In the genomic region with DNA sequence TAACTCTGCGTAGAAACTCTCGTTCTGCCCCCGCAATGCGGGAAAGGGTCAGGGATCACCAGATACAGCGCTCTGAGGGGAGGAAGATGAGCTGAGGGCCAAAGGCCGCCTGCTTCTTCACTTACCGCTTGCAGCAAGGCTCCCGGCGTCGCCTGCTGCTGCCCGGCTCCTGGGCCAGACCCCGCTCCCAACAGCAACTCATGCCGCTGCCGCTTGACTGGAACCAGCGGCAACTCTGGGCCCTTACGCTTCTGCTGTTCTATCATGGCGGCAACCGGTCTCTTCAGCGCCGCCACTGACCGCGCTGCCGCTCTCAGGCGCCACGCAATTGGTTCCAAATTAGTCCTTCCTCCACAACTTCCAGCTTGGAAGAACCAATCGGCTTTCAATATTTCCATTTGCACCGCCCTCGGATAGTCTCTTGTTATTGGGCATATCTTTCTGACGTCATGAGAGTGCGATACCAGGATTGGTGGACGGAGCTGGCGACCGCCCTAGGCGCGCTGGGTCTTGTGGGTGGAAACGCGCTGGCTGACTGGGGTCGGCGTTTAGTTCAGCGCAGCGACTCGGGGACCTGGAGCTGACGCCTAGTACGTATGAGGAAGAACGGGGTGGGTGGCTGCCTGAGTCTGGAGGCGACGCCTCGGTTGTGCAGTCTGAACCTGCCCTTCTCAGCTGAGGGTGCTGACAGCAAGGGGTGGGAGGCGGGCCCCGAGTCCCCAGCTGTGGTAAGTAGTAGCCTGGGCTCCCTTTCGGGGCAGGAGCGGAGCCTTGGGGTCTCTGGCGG, we compare ENCODE assay signal across 1 cellular context.
A peak's percentile ranks its signal among the peaks of the same experiment; 100 is the strongest.
TF ChIP-seq lines count a peak whose summit lies in the region.

SNRNP40 (minus strand) TSS at position 303 of the 787 bp plus-strand sequence; CDS start at position 266, 37 bp downstream.
ZCCHC17 (plus strand) TSS at position 547 of the 787 bp plus-strand sequence. CDS start 13,067 bp downstream, outside the sequence.

TF ChIP-seq in GM12878, 131 proteins besides CTCF, POLR2A, EP300 and RAD21 (continued from another document):
- TF ChIP-seq, protein P1, sequence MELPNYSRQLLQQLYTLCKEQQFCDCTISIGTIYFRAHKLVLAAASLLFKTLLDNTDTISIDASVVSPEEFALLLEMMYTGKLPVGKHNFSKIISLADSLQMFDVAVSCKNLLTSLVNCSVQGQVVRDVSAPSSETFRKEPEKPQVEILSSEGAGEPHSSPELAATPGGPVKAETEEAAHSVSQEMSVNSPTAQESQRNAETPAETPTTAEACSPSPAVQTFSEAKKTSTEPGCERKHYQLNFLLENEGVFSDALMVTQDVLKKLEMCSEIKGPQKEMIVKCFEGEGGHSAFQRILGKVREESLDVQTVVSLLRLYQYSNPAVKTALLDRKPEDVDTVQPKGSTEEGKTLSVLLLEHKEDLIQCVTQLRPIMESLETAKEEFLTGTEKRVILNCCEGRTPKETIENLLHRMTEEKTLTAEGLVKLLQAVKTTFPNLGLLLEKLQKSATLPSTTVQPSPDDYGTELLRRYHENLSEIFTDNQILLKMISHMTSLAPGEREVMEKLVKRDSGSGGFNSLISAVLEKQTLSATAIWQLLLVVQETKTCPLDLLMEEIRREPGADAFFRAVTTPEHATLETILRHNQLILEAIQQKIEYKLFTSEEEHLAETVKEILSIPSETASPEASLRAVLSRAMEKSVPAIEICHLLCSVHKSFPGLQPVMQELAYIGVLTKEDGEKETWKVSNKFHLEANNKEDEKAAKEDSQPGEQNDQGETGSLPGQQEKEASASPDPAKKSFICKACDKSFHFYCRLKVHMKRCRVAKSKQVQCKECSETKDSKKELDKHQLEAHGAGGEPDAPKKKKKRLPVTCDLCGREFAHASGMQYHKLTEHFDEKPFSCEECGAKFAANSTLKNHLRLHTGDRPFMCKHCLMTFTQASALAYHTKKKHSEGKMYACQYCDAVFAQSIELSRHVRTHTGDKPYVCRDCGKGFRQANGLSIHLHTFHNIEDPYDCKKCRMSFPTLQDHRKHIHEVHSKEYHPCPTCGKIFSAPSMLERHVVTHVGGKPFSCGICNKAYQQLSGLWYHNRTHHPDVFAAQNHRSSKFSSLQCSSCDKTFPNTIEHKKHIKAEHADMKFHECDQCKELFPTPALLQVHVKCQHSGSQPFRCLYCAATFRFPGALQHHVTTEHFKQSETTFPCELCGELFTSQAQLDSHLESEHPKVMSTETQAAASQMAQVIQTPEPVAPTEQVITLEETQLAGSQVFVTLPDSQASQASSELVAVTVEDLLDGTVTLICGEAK (IDR thresholded peaks at IDR 0.05; ENCODE audit: borderline replicate concordance), result peak; percentile 76; the same call in 1 of the 2 replicates
- TF ChIP-seq TAF1 (IDR thresholded peaks at IDR 0.05; ENCODE audit: borderline replicate concordance, low read depth, low read length) (peak; percentile 93), YY1 (IDR thresholded peaks at IDR 0.05; ENCODE audit: low read depth, low read length) (peak; percentile 96), E4F1 (IDR thresholded peaks at IDR 0.05; ENCODE audit: borderline replicate concordance, partially characterized antibody) (no peak), CHD2 (IDR thresholded peaks at IDR 0.05; ENCODE audit: borderline replicate concordance, low read depth, low read length) (peak; percentile 86; the same call in 1 of the 2 replicates), HDGF (IDR thresholded peaks at IDR 0.05) (peak; percentile 84; the same call in 1 of the 2 replicates), HDAC6 (IDR thresholded peaks at IDR 0.05; ENCODE audit: unreplicated experiment) (no peak), ZBTB4 (CRISPR knock-in tag; IDR thresholded peaks at IDR 0.05) (no peak), ELK1 (IDR thresholded peaks at IDR 0.05; ENCODE audit: low read depth, low read length) (peak; percentile 38; the same call in 1 of the 2 replicates), SPI1 (IDR thresholded peaks at IDR 0.05; ENCODE audit: borderline replicate concordance, insufficient read depth, low read depth, low read length) (no peak), RUNX3 (IDR thresholded peaks at IDR 0.05; ENCODE audit: low read length) (peak; percentile 62), POLR2AphosphoS2 (IDR thresholded peaks at IDR 0.05; ENCODE audit: low read depth, low read length) (peak; percentile 93), MAX (IDR thresholded peaks at IDR 0.05; ENCODE audit: low read depth, low read length) (peak; percentile 66; the same call in 1 of the 2 replicates), ZNF24 (IDR thresholded peaks at IDR 0.05) (no peak), TARDBP (IDR thresholded peaks at IDR 0.05; ENCODE audit: borderline replicate concordance) (no peak), NR2F1 (conservative IDR thresholded peaks at IDR 0.05) (peak; percentile 97), POU2F2 (IDR thresholded peaks at IDR 0.05; ENCODE audit: borderline replicate concordance, low read depth, low read length) (no peak; the same call in 2 of the 3 replicates), IKZF2 (IDR thresholded peaks at IDR 0.05) (no peak), RB1 (IDR thresholded peaks at IDR 0.05; ENCODE audit: borderline replicate concordance) (peak; percentile 53; the same call in 1 of the 2 replicates), ZNF217 (IDR thresholded peaks at IDR 0.05) (no peak), MYC (IDR thresholded peaks at IDR 0.05; ENCODE audit: insufficient read depth, insufficient read length, insufficient replicate concordance, low read length, severe bottlenecking) (no peak), NR2C1 (IDR thresholded peaks at IDR 0.05) (peak; percentile 48), SMARCA5 (IDR thresholded peaks at IDR 0.05) (no peak), ASH2L (IDR thresholded peaks at IDR 0.05; ENCODE audit: borderline replicate concordance, low read depth) (no peak), PAX8 (IDR thresholded peaks at IDR 0.05) (no peak), MEF2B (IDR thresholded peaks at IDR 0.05; ENCODE audit: partially characterized antibody, poor library complexity, severe bottlenecking) (no peak), SMAD1 (IDR thresholded peaks at IDR 0.05; ENCODE audit: low read depth, partially characterized antibody) (no peak)
- TF ChIP-seq, protein P2, sequence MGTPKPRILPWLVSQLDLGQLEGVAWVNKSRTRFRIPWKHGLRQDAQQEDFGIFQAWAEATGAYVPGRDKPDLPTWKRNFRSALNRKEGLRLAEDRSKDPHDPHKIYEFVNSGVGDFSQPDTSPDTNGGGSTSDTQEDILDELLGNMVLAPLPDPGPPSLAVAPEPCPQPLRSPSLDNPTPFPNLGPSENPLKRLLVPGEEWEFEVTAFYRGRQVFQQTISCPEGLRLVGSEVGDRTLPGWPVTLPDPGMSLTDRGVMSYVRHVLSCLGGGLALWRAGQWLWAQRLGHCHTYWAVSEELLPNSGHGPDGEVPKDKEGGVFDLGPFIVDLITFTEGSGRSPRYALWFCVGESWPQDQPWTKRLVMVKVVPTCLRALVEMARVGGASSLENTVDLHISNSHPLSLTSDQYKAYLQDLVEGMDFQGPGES (IDR thresholded peaks at IDR 0.05), result peak; percentile 75
- TF ChIP-seq, protein P3, sequence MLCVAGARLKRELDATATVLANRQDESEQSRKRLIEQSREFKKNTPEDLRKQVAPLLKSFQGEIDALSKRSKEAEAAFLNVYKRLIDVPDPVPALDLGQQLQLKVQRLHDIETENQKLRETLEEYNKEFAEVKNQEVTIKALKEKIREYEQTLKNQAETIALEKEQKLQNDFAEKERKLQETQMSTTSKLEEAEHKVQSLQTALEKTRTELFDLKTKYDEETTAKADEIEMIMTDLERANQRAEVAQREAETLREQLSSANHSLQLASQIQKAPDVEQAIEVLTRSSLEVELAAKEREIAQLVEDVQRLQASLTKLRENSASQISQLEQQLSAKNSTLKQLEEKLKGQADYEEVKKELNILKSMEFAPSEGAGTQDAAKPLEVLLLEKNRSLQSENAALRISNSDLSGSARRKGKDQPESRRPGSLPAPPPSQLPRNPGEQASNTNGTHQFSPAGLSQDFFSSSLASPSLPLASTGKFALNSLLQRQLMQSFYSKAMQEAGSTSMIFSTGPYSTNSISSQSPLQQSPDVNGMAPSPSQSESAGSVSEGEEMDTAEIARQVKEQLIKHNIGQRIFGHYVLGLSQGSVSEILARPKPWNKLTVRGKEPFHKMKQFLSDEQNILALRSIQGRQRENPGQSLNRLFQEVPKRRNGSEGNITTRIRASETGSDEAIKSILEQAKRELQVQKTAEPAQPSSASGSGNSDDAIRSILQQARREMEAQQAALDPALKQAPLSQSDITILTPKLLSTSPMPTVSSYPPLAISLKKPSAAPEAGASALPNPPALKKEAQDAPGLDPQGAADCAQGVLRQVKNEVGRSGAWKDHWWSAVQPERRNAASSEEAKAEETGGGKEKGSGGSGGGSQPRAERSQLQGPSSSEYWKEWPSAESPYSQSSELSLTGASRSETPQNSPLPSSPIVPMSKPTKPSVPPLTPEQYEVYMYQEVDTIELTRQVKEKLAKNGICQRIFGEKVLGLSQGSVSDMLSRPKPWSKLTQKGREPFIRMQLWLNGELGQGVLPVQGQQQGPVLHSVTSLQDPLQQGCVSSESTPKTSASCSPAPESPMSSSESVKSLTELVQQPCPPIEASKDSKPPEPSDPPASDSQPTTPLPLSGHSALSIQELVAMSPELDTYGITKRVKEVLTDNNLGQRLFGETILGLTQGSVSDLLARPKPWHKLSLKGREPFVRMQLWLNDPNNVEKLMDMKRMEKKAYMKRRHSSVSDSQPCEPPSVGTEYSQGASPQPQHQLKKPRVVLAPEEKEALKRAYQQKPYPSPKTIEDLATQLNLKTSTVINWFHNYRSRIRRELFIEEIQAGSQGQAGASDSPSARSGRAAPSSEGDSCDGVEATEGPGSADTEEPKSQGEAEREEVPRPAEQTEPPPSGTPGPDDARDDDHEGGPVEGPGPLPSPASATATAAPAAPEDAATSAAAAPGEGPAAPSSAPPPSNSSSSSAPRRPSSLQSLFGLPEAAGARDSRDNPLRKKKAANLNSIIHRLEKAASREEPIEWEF (IDR thresholded peaks at IDR 0.05; ENCODE audit: insufficient replicate concordance, low read depth, low read length), result no peak
- TF ChIP-seq, protein P4, sequence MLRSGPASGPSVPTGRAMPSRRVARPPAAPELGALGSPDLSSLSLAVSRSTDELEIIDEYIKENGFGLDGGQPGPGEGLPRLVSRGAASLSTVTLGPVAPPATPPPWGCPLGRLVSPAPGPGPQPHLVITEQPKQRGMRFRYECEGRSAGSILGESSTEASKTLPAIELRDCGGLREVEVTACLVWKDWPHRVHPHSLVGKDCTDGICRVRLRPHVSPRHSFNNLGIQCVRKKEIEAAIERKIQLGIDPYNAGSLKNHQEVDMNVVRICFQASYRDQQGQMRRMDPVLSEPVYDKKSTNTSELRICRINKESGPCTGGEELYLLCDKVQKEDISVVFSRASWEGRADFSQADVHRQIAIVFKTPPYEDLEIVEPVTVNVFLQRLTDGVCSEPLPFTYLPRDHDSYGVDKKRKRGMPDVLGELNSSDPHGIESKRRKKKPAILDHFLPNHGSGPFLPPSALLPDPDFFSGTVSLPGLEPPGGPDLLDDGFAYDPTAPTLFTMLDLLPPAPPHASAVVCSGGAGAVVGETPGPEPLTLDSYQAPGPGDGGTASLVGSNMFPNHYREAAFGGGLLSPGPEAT (IDR thresholded peaks at IDR 0.05; ENCODE audit: low read depth), result peak; percentile 69
